ENCODE assay signal across 16 cellular contexts in genomic region chr10:127125331-127125730, GRCh38.
"Had no signal": no experiment of that assay in that cellular context is flagged by ENCODE, and none has a peak within 500 bp of the region (broad histone marks: within the 10 kb centered on the region; RNA-seq: fewer than 3 reads in every experiment).

No MANE protein-coding gene starts in this region.

- DNase-seq: activated CD4-positive, alpha-beta T cell treated with anti-CD3 and anti-CD28 coated beads for 36 hours; activated CD4-positive, alpha-beta T cell treated with anti-CD3 and anti-CD28 coated beads, Interleukin-2, amount 50 U/mL, for 48 hours; activated naive CD4-positive, alpha-beta T cell; activated T-cell treated with anti-CD3 and anti-CD28 coated beads, Interleukin-2, amount 50 U/mL, for 1 hour; caudate nucleus; colonic mucosa; erythroblast; left lung; naive thymus-derived CD8-positive, alpha-beta T cell; ovary; right lobe of liver; small intestine; stimulated activated CD4-positive, alpha-beta T cell treated with anti-CD3 and anti-CD28 coated beads, Interleukin-15, amount 100 ng/mL, for 24 hours; stimulated activated CD4-positive, alpha-beta T cell treated with anti-CD3 and anti-CD28 coated beads, Interleukin-4, amount 100 ng/mL, for 1 hour; stimulated activated naive CD8-positive, alpha-beta T cell treated with anti-CD3 and anti-CD28 coated beads, Interleukin-15, amount 100 ng/mL, for 72 hours; trophoblast cell had no signal
